Comparison of ENCODE assay signal across 16 cellular contexts in the genomic region with DNA sequence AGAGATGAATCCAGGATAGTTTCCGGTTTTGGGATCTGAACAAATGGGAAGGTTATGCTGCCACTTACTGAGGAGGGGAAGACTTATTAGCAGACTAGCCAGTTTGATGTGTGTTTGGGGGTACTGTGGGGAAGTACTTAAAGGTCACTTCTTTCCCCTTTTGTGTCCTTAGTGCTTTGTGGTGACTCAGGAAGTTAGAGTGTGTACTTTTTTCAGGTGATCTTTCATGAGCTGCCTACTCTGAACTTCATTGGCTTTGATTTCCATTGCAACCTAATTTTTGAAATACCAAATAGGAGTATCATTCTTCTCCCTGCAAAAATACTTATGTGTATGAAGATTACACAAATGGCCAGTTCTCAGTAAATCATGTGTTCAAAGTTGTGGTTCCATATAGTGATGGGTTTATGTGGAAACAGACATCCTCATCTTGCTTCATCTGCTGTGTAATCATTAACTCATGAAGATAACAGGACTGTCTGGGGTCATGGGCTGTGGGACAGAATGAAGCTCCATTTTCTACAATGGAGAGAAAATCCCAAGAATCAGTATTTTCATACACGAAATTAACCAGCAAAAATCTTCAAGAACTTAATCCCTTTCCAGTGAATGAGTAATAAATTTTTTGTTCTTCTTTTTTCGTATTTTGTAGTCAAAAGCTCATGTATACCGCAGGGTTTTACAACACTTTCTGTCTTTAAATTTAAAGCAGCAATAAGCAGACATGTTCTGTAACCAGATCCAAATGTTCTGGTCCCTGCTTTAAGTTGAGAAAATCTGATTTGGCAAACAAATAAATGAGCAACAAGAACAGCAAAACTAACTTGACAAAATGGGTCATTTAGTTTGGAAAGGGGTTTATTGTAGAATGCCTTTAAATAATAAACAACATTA.
"Had no signal": no experiment of that assay in that cellular context is flagged by ENCODE, and none has a peak within 500 bp of the region (broad histone marks: within the 10 kb centered on the region; RNA-seq: fewer than 3 reads in every experiment).

No MANE protein-coding gene starts in this region.

- H3K36me3 Mint-ChIP-seq: activated naive CD4-positive, alpha-beta T cell treated with anti-CD3 and anti-CD28 coated beads, Interleukin-2, amount 50 U/mL, for 24 hours; stimulated activated effector memory CD8-positive, alpha-beta T cell treated with anti-CD3 and anti-CD28 coated beads, Interleukin-12 subunit alpha, Interleukin-12 subunit beta, amount 100 ng/mL, for 72 hours had no signal

- H3K27ac Mint-ChIP-seq: activated CD4-positive, alpha-beta memory T cell treated with anti-CD3 and anti-CD28 coated beads, Interleukin-2, amount 10 ng/mL, durations not matched to agents 7 days and 5 days; activated CD4-positive, alpha-beta T cell treated with anti-CD3 and anti-CD28 coated beads for 36 hours; activated naive CD4-positive, alpha-beta T cell treated with anti-CD3 and anti-CD28 coated beads, Interleukin-2, amount 50 U/mL, for 24 hours; activated T-cell treated with anti-CD3 and anti-CD28 coated beads, Interleukin-2, amount 50 U/mL, for 24 hours; stimulated activated effector memory CD8-positive, alpha-beta T cell treated with anti-CD3 and anti-CD28 coated beads, Interleukin-12 subunit alpha, Interleukin-12 subunit beta, amount 100 ng/mL, for 72 hours had no signal

- H3K27me3 Mint-ChIP-seq: activated CD4-positive, alpha-beta memory T cell treated with anti-CD3 and anti-CD28 coated beads, Interleukin-2, amount 10 ng/mL, durations not matched to agents 7 days and 5 days; activated CD4-positive, alpha-beta T cell treated with anti-CD3 and anti-CD28 coated beads for 36 hours; activated naive CD4-positive, alpha-beta T cell treated with anti-CD3 and anti-CD28 coated beads, Interleukin-2, amount 50 U/mL, for 24 hours; activated T-cell treated with anti-CD3 and anti-CD28 coated beads, Interleukin-2, amount 50 U/mL, for 24 hours had no signal

- DNase-seq: activated CD4-positive, alpha-beta memory T cell treated with anti-CD3 and anti-CD28 coated beads, Interleukin-2, amount 10 ng/mL, durations not matched to agents 7 days and 5 days; activated CD4-positive, alpha-beta T cell treated with anti-CD3 and anti-CD28 coated beads for 36 hours; activated effector memory CD4-positive, alpha-beta T cell treated with Interleukin-2 at 50 U/mL for 16 hours; activated T-cell treated with anti-CD3 and anti-CD28 coated beads, Interleukin-2, amount 50 U/mL, for 24 hours; amniotic stem cell; hypothalamus; lower lobe of right lung; midbrain; psoas muscle; sigmoid colon; T-helper 2 cell; thyroid gland; uterus had no signal

- H3K27me3 ChIP-seq: esophagus muscularis mucosa, sigmoid colon, thyroid gland, uterus had no signal

- H3K27ac ChIP-seq: esophagus muscularis mucosa, lower lobe of right lung, psoas muscle, sigmoid colon, thyroid gland, uterus had no signal

- H3K9me3 ChIP-seq: esophagus muscularis mucosa, lower lobe of right lung, psoas muscle, sigmoid colon, thyroid gland, uterus had no signal

- ATAC-seq: activated CD4-positive, alpha-beta T cell treated with anti-CD3 and anti-CD28 coated beads for 36 hours; lower lobe of right lung; psoas muscle; stimulated activated effector memory CD8-positive, alpha-beta T cell treated with anti-CD3 and anti-CD28 coated beads, Interleukin-12 subunit alpha, Interleukin-12 subunit beta, amount 100 ng/mL, for 72 hours had no signal

- H3K36me3 ChIP-seq: esophagus muscularis mucosa, lower lobe of right lung, sigmoid colon, thyroid gland, uterus had no signal

- H3K4me3 ChIP-seq: esophagus muscularis mucosa, lower lobe of right lung, psoas muscle, sigmoid colon, thyroid gland, uterus had no signal

- H3K4me1 Mint-ChIP-seq: activated CD4-positive, alpha-beta memory T cell treated with anti-CD3 and anti-CD28 coated beads, Interleukin-2, amount 10 ng/mL, durations not matched to agents 7 days and 5 days; activated CD4-positive, alpha-beta T cell treated with anti-CD3 and anti-CD28 coated beads for 36 hours; activated naive CD4-positive, alpha-beta T cell treated with anti-CD3 and anti-CD28 coated beads, Interleukin-2, amount 50 U/mL, for 24 hours; stimulated activated effector memory CD8-positive, alpha-beta T cell treated with anti-CD3 and anti-CD28 coated beads, Interleukin-12 subunit alpha, Interleukin-12 subunit beta, amount 100 ng/mL, for 72 hours had no signal

- H3K4me1 ChIP-seq: esophagus muscularis mucosa, lower lobe of right lung, psoas muscle, sigmoid colon, thyroid gland, uterus had no signal

- H3K4me3 Mint-ChIP-seq: activated CD4-positive, alpha-beta memory T cell treated with anti-CD3 and anti-CD28 coated beads, Interleukin-2, amount 10 ng/mL, durations not matched to agents 7 days and 5 days; activated CD4-positive, alpha-beta T cell treated with anti-CD3 and anti-CD28 coated beads for 36 hours; activated naive CD4-positive, alpha-beta T cell treated with anti-CD3 and anti-CD28 coated beads, Interleukin-2, amount 50 U/mL, for 24 hours; activated T-cell treated with anti-CD3 and anti-CD28 coated beads, Interleukin-2, amount 50 U/mL, for 24 hours; stimulated activated effector memory CD8-positive, alpha-beta T cell treated with anti-CD3 and anti-CD28 coated beads, Interleukin-12 subunit alpha, Interleukin-12 subunit beta, amount 100 ng/mL, for 72 hours had no signal
